In genomic region chr17:34874496-34874895, GRCh38 we compare ENCODE assay signal across 19 cellular contexts.
"Had no signal": no experiment of that assay in that cellular context is flagged by ENCODE, and none has a peak within 500 bp of the region (broad histone marks: within the 10 kb centered on the region; RNA-seq: fewer than 3 reads in every experiment).

No MANE protein-coding gene starts in this region.

- H3K4me3 ChIP-seq: dorsolateral prefrontal cortex, heart right ventricle, neural progenitor cell, ovary, tibial artery, upper lobe of left lung, uterus had no signal

- FAIRE-seq: frontal cortex, islet of Langerhans had no signal

- H3K27ac ChIP-seq: dorsolateral prefrontal cortex, heart right ventricle, neural progenitor cell, ovary, tibial artery, upper lobe of left lung, uterus had no signal

- H3K4me2 ChIP-seq: neural progenitor cell had no signal

- H3K27me3 ChIP-seq: dorsolateral prefrontal cortex, neural progenitor cell, ovary, tibial artery, upper lobe of left lung, uterus had no signal

- ATAC-seq: heart right ventricle; natural killer cell; right cardiac atrium; stimulated activated memory B cell treated with anti-CD40 and anti-IgM and Interleukin-4, amounts not matched to agents 10 μg/mL and 1 μg/mL and 100 μg/mL, for 72 hours had no signal

- H2AFZ ChIP-seq: neural progenitor cell had no signal

- DNase-seq: cortex of kidney; dorsolateral prefrontal cortex; effector CD8-positive, alpha-beta T cell; heart right ventricle; hypothalamus; kidney glomerular epithelial cell; mammary epithelial cell; natural killer cell; nucleus accumbens; ovary; right cardiac atrium; stimulated activated CD4-positive, alpha-beta T cell treated with anti-CD3 and anti-CD28 coated beads, Interleukin-4, amount 100 ng/mL, for 24 hours; tibial artery; upper lobe of left lung; uterus had no signal

- H3K36me3 ChIP-seq: heart right ventricle, neural progenitor cell, ovary, tibial artery, upper lobe of left lung, uterus had no signal

- H3K9ac ChIP-seq: neural progenitor cell had no signal

- H3K9me3 ChIP-seq: ovary, tibial artery, upper lobe of left lung, uterus had no signal

- H3K4me1 ChIP-seq: heart right ventricle, neural progenitor cell, tibial artery, upper lobe of left lung, uterus had no signal
